Comparison of ENCODE assay signal across 19 cellular contexts in the genomic region with DNA sequence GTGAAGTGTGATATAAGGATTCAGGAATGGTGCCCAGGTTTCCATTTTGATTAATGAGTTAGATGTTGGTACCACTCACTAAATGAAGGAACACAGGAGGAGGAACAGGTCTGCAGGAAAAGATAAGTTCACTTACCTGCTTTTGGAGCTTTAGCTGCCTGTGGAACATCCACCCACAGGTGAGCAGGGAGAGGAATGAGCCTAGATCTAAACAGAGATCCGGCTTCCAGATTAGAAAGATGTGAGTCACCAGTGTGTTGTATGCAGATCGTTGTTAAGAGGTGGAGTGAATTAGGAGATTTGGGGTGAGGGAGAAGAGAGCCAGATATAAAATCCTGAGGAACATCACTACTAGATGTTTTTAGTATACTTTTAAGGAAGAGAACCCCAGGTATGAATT.
DNase-seq lines count a peak whose midpoint lies in the region; FAIRE-seq and TF ChIP-seq lines count a peak whose summit lies in the region.
"Had no signal": no experiment of that assay in that cellular context is flagged by ENCODE, and none has a peak within 500 bp of the region (broad histone marks: within the 10 kb centered on the region; RNA-seq: fewer than 3 reads in every experiment).

No MANE protein-coding gene starts in this region.

- H3K36me3 ChIP-seq in bronchial epithelial cell (ENCODE audit: control insufficient read depth, insufficient read depth, low read length): peaks cover 6% of the 10 kb centered on the region
- H3K36me3 ChIP-seq: BE2C, HAP-1 had no signal

- TF ChIP-seq CTCF in bronchial epithelial cell (IDR thresholded peaks at IDR 0.05; ENCODE audit: insufficient read depth, low read length, severe bottlenecking): no peak
- TF ChIP-seq CTCF in progenitor cell of endocrine pancreas (IDR thresholded peaks at IDR 0.05; ENCODE audit: unreplicated experiment): no peak

- no peaks in the 10 kb centered on the region for H3K27me3 ChIP-seq in bronchial epithelial cell (ENCODE audit: control insufficient read depth, insufficient read depth, low read length)
- H3K27me3 ChIP-seq: BE2C, neutrophil had no signal

- H3K4me1 Mint-ChIP-seq in activated CD4-positive, alpha-beta memory T cell treated with anti-CD3 and anti-CD28 coated beads for 36 hours (ENCODE audit: low read depth): peaks cover 35% of the 10 kb centered on the region
- peaks cover 12% of the 10 kb centered on the region for H3K4me1 Mint-ChIP-seq in activated CD4-positive, alpha-beta memory T cell treated with anti-CD3 and anti-CD28 coated beads, Interleukin-2, amount 10 ng/mL, durations not matched to agents 7 days and 5 days
- H3K4me1 Mint-ChIP-seq in progenitor cell of endocrine pancreas (ENCODE audit: low read depth): peaks cover 2% of the 10 kb centered on the region

- intact Hi-C loops in activated CD4-positive, alpha-beta memory T cell treated with anti-CD3 and anti-CD28 coated beads for 36 hours (cut with micrococcal nuclease): no loop called here

- no peak overlapping the region for H3K4me3 ChIP-seq in bronchial epithelial cell (ENCODE audit: low read depth, low read length)
- H3K4me3 ChIP-seq: A549, HAP-1 had no signal

- H3K4me3 Mint-ChIP-seq in activated CD4-positive, alpha-beta memory T cell treated with anti-CD3 and anti-CD28 coated beads for 36 hours: no peak overlapping the region
- no peak overlapping the region for H3K4me3 Mint-ChIP-seq in activated CD4-positive, alpha-beta memory T cell treated with anti-CD3 and anti-CD28 coated beads, Interleukin-2, amount 10 ng/mL, durations not matched to agents 7 days and 5 days
- no peak overlapping the region for H3K4me3 Mint-ChIP-seq in progenitor cell of endocrine pancreas (ENCODE audit: low read depth)
- H3K4me3 Mint-ChIP-seq: activated CD4-positive, alpha-beta T cell treated with anti-CD3 and anti-CD28 coated beads, Interleukin-2, amount 10 ng/mL, durations not matched to agents 7 days and 5 days had no signal

- peaks cover 29% of the 10 kb centered on the region for H3K36me3 Mint-ChIP-seq in activated CD4-positive, alpha-beta memory T cell treated with anti-CD3 and anti-CD28 coated beads for 36 hours
- peaks cover 53% of the 10 kb centered on the region for H3K36me3 Mint-ChIP-seq in activated CD4-positive, alpha-beta memory T cell treated with anti-CD3 and anti-CD28 coated beads, Interleukin-2, amount 10 ng/mL, durations not matched to agents 7 days and 5 days (ENCODE audit: low read depth)
- peaks cover 13% of the 10 kb centered on the region for H3K36me3 Mint-ChIP-seq in progenitor cell of endocrine pancreas (ENCODE audit: insufficient read depth)

- H3K9me3 Mint-ChIP-seq in activated CD4-positive, alpha-beta memory T cell treated with anti-CD3 and anti-CD28 coated beads for 36 hours: no peaks in the 10 kb centered on the region
- H3K9me3 Mint-ChIP-seq in activated CD4-positive, alpha-beta memory T cell treated with anti-CD3 and anti-CD28 coated beads, Interleukin-2, amount 10 ng/mL, durations not matched to agents 7 days and 5 days: no peaks in the 10 kb centered on the region
- H3K9me3 Mint-ChIP-seq in progenitor cell of endocrine pancreas (ENCODE audit: low read depth): no peaks in the 10 kb centered on the region
- H3K9me3 Mint-ChIP-seq: activated CD4-positive, alpha-beta T cell treated with anti-CD3 and anti-CD28 coated beads, Interleukin-2, amount 10 ng/mL, durations not matched to agents 7 days and 5 days had no signal

- no peaks in the 10 kb centered on the region for H3K27me3 Mint-ChIP-seq in activated CD4-positive, alpha-beta memory T cell treated with anti-CD3 and anti-CD28 coated beads for 36 hours
- H3K27me3 Mint-ChIP-seq in activated CD4-positive, alpha-beta memory T cell treated with anti-CD3 and anti-CD28 coated beads, Interleukin-2, amount 10 ng/mL, durations not matched to agents 7 days and 5 days: no peaks in the 10 kb centered on the region
- H3K27me3 Mint-ChIP-seq in progenitor cell of endocrine pancreas: no peaks in the 10 kb centered on the region
- H3K27me3 Mint-ChIP-seq: activated CD4-positive, alpha-beta T cell treated with anti-CD3 and anti-CD28 coated beads, Interleukin-2, amount 10 ng/mL, durations not matched to agents 7 days and 5 days had no signal

- no peak for FAIRE-seq in bronchial epithelial cell (lab: Jason Lieb, UNC)
- FAIRE-seq: A549, endometrium had no signal

- POLR2A ChIA-PET in activated CD4-positive, alpha-beta memory T cell treated with anti-CD3 and anti-CD28 coated beads for 36 hours (lab: Charles Lee): interaction anchor here (1.0 kb wide), 1 partner anchor 9 kb away, joined by 4 read pairs; no protein-coding TSS in a partner anchor
- POLR2A ChIA-PET in activated CD4-positive, alpha-beta memory T cell treated with anti-CD3 and anti-CD28 coated beads, Interleukin-2, amount 10 ng/mL, durations not matched to agents 7 days and 5 days (lab: Charles Lee): no interaction called here

- H3K27ac Mint-ChIP-seq in activated CD4-positive, alpha-beta memory T cell treated with anti-CD3 and anti-CD28 coated beads for 36 hours: peak overlapping the region; percentile 0
- no peak overlapping the region for H3K27ac Mint-ChIP-seq in activated CD4-positive, alpha-beta memory T cell treated with anti-CD3 and anti-CD28 coated beads, Interleukin-2, amount 10 ng/mL, durations not matched to agents 7 days and 5 days
- peak overlapping the region; percentile 38 for H3K27ac Mint-ChIP-seq in progenitor cell of endocrine pancreas
- H3K27ac Mint-ChIP-seq: activated CD4-positive, alpha-beta T cell treated with anti-CD3 and anti-CD28 coated beads, Interleukin-2, amount 10 ng/mL, durations not matched to agents 7 days and 5 days had no signal

- no peak for DNase-seq in activated CD4-positive, alpha-beta memory T cell treated with anti-CD3 and anti-CD28 coated beads for 36 hours
- DNase-seq in activated CD4-positive, alpha-beta memory T cell treated with anti-CD3 and anti-CD28 coated beads, Interleukin-2, amount 10 ng/mL, durations not matched to agents 7 days and 5 days: no peak
- DNase-seq in HT-29 (ENCODE audit: low spot score) (peak; percentile 47), bronchial epithelial cell (ENCODE audit: low read depth) (peak; percentile 50), progenitor cell of endocrine pancreas (ENCODE audit: low spot score, unreplicated experiment) (no peak), GM03348 (ENCODE audit: low spot score) (no peak), RPMI8226 (no peak), middle frontal gyrus (ENCODE audit: extremely low spot score, low spot score) (no peak)
- DNase-seq: activated CD4-positive, alpha-beta T cell treated with anti-CD3 and anti-CD28 coated beads, Interleukin-2, amount 10 ng/mL, durations not matched to agents 7 days and 5 days; activated naive CD4-positive, alpha-beta T cell; BE2C; Caco-2; Karpas-422; NCI-H524 treated with DMSO at 0.1 percent for 48 hours; stimulated activated CD4-positive, alpha-beta T cell treated with anti-CD3 and anti-CD28 coated beads, Interleukin-4, amount 100 ng/mL, for 1 hour had no signal

- CTCF ChIA-PET in activated CD4-positive, alpha-beta memory T cell treated with anti-CD3 and anti-CD28 coated beads for 36 hours (lab: Charles Lee): no interaction called here
- CTCF ChIA-PET in activated CD4-positive, alpha-beta memory T cell treated with anti-CD3 and anti-CD28 coated beads, Interleukin-2, amount 10 ng/mL, durations not matched to agents 7 days and 5 days (lab: Charles Lee): interaction anchor here (1.4 kb wide), 1 partner anchor 13 kb away, joined by 4 read pairs; no protein-coding TSS in a partner anchor

Comparison
In these comparisons a context has a peak if more than half of its experiments do, and no peak if none do; other contexts are left out.
1. DNase-seq: peak in HT-29 (single experiment) and bronchial epithelial cell (single experiment); none in activated CD4-positive, alpha-beta memory T cell treated with anti-CD3 and anti-CD28 coated beads for 36 hours (single experiment), activated CD4-positive, alpha-beta memory T cell treated with anti-CD3 and anti-CD28 coated beads, Interleukin-2, amount 10 ng/mL, durations not matched to agents 7 days and 5 days (single experiment), progenitor cell of endocrine pancreas (single experiment), GM03348 (single experiment), RPMI8226 (single experiment) and middle frontal gyrus (single experiment).